16 cellular contexts compared by ENCODE assay signal in the genomic region with DNA sequence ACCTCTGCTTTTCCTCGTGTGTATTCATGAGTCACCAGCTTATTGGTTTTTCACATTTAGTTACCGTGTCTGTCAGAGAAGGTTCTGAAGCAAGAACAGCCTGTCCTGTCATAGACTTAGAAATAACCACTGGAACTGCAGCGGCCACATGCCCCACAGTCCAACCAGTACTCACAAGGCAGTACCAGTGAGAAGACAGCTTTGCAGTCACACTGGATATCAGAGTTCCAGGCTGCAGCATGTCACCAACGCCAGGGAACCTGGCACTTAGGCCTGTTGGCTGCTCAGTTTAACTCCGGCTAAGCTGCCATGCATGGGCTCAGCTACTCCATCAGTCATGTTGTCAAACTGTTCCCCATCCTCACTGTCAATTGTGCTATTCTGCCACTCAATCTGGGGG. TPM values are rescaled to one million over a fixed set of nuclear protein-coding genes. Genes with fewer than 3 reads are reported as not detected.
DNase-seq lines count a peak whose midpoint lies in the region; ATAC-seq and TF ChIP-seq lines count a peak whose summit lies in the region.
"Had no signal": no experiment of that assay in that cellular context is flagged by ENCODE, and none has a peak within 500 bp of the region (broad histone marks: within the 10 kb centered on the region; RNA-seq: fewer than 3 reads in every experiment).

No MANE protein-coding gene starts in this region.

- no peak overlapping the region for H3K4me3 ChIP-seq in choroid plexus epithelial cell (ENCODE audit: low read depth, low read length)
- H3K4me3 ChIP-seq: dorsolateral prefrontal cortex, esophagus muscularis mucosa, neural progenitor cell had no signal

- H3K4me3 Mint-ChIP-seq in activated naive CD4-positive, alpha-beta T cell treated with anti-CD3 and anti-CD28 coated beads for 36 hours = no peak overlapping the region
- H3K4me3 Mint-ChIP-seq in activated naive CD4-positive, alpha-beta T cell treated with anti-CD3 and anti-CD28 coated beads, Interleukin-2, amount 10 ng/mL, durations not matched to agents 7 days and 5 days = no peak overlapping the region
- no peak overlapping the region for H3K4me3 Mint-ChIP-seq in stimulated activated effector memory CD8-positive, alpha-beta T cell treated with anti-CD3 and anti-CD28 coated beads, Interleukin-12 subunit alpha, Interleukin-12 subunit beta, amount 100 ng/mL, for 72 hours
- H3K4me3 Mint-ChIP-seq: brain, neural progenitor cell had no signal

- no peak for DNase-seq in activated naive CD4-positive, alpha-beta T cell treated with anti-CD3 and anti-CD28 coated beads for 36 hours
- DNase-seq in activated naive CD4-positive, alpha-beta T cell treated with anti-CD3 and anti-CD28 coated beads, Interleukin-2, amount 10 ng/mL, durations not matched to agents 7 days and 5 days = no peak
- DNase-seq in MV-4-11 (lab: John Stamatoyannopoulos, UW) = peak; percentile 21
- DNase-seq in choroid plexus epithelial cell (ENCODE audit: low read depth) = peak; percentile 55
- DNase-seq in stimulated activated effector memory CD8-positive, alpha-beta T cell treated with anti-CD3 and anti-CD28 coated beads, Interleukin-12 subunit alpha, Interleukin-12 subunit beta, amount 100 ng/mL, for 72 hours (ENCODE audit: low spot score in 2 of 2) = no peak
- no peak for DNase-seq in GM13977 (ENCODE audit: low spot score)
- DNase-seq: kidney, NCI-H2081, NCI-H69, substantia nigra had no signal

- peaks cover 38% of the 10 kb centered on the region for H3K36me3 Mint-ChIP-seq in activated naive CD4-positive, alpha-beta T cell treated with anti-CD3 and anti-CD28 coated beads for 36 hours (ENCODE audit: low read depth)
- peaks cover 54% of the 10 kb centered on the region for H3K36me3 Mint-ChIP-seq in activated naive CD4-positive, alpha-beta T cell treated with anti-CD3 and anti-CD28 coated beads, Interleukin-2, amount 10 ng/mL, durations not matched to agents 7 days and 5 days
- peaks cover 91% of the 10 kb centered on the region for H3K36me3 Mint-ChIP-seq in stimulated activated effector memory CD8-positive, alpha-beta T cell treated with anti-CD3 and anti-CD28 coated beads, Interleukin-12 subunit alpha, Interleukin-12 subunit beta, amount 100 ng/mL, for 72 hours

- peaks cover 28% of the 10 kb centered on the region for H3K4me1 Mint-ChIP-seq in activated naive CD4-positive, alpha-beta T cell treated with anti-CD3 and anti-CD28 coated beads for 36 hours (ENCODE audit: low read depth)
- no peaks in the 10 kb centered on the region for H3K4me1 Mint-ChIP-seq in activated naive CD4-positive, alpha-beta T cell treated with anti-CD3 and anti-CD28 coated beads, Interleukin-2, amount 10 ng/mL, durations not matched to agents 7 days and 5 days
- H3K4me1 Mint-ChIP-seq in stimulated activated effector memory CD8-positive, alpha-beta T cell treated with anti-CD3 and anti-CD28 coated beads, Interleukin-12 subunit alpha, Interleukin-12 subunit beta, amount 100 ng/mL, for 72 hours = peaks cover 25% of the 10 kb centered on the region
- H3K4me1 Mint-ChIP-seq: neural progenitor cell had no signal

- intact Hi-C loops in activated naive CD4-positive, alpha-beta T cell treated with anti-CD3 and anti-CD28 coated beads for 36 hours (cut with micrococcal nuclease) = no loop called here

- in situ Hi-C loops in GM13977 (cut with MboI; ENCODE audit: low pct_unique_long_range_greater_than_20kb, low sequenced_read_pairs, unreplicated experiment) = no loop called here

- H3K27me3 Mint-ChIP-seq in activated naive CD4-positive, alpha-beta T cell treated with anti-CD3 and anti-CD28 coated beads for 36 hours (ENCODE audit: low read depth) = no peaks in the 10 kb centered on the region
- H3K27me3 Mint-ChIP-seq in activated naive CD4-positive, alpha-beta T cell treated with anti-CD3 and anti-CD28 coated beads, Interleukin-2, amount 10 ng/mL, durations not matched to agents 7 days and 5 days = no peaks in the 10 kb centered on the region
- H3K27me3 Mint-ChIP-seq: brain had no signal

- H3K9me3 Mint-ChIP-seq in activated naive CD4-positive, alpha-beta T cell treated with anti-CD3 and anti-CD28 coated beads for 36 hours = no peaks in the 10 kb centered on the region
- H3K9me3 Mint-ChIP-seq in activated naive CD4-positive, alpha-beta T cell treated with anti-CD3 and anti-CD28 coated beads, Interleukin-2, amount 10 ng/mL, durations not matched to agents 7 days and 5 days = no peaks in the 10 kb centered on the region
- no peaks in the 10 kb centered on the region for H3K9me3 Mint-ChIP-seq in stimulated activated effector memory CD8-positive, alpha-beta T cell treated with anti-CD3 and anti-CD28 coated beads, Interleukin-12 subunit alpha, Interleukin-12 subunit beta, amount 100 ng/mL, for 72 hours
- H3K9me3 Mint-ChIP-seq: brain, neural progenitor cell had no signal

- no peak for TF ChIP-seq CTCF in choroid plexus epithelial cell (conservative IDR thresholded peaks at IDR 0.05; ENCODE audit: low read depth, low read length)
- no peak for TF ChIP-seq CTCF in GM13977 (IDR thresholded peaks at IDR 0.05; ENCODE audit: extremely low read depth, insufficient read depth, missing control alignments)

- CTCF ChIA-PET in activated naive CD4-positive, alpha-beta T cell treated with anti-CD3 and anti-CD28 coated beads for 36 hours (lab: Charles Lee) = interaction anchor here (0.8 to 1.8 kb wide), 3 partner anchors 36 to 97 kb away, joined by 4 to 5 read pairs (median 4); no protein-coding TSS in a partner anchor
- CTCF ChIA-PET in activated naive CD4-positive, alpha-beta T cell treated with anti-CD3 and anti-CD28 coated beads, Interleukin-2, amount 10 ng/mL, durations not matched to agents 7 days and 5 days (lab: Charles Lee) = interaction anchor here (2.4 to 3.8 kb wide), 2 partner anchors 38 to 97 kb away, joined by 8 to 13 read pairs; partner anchors contain the start of gene BCAS4

- peak; percentile 58 for ATAC-seq in stimulated activated effector memory CD8-positive, alpha-beta T cell treated with anti-CD3 and anti-CD28 coated beads, Interleukin-12 subunit alpha, Interleukin-12 subunit beta, amount 100 ng/mL, for 72 hours
- ATAC-seq in HG02970 (IDR thresholded peaks at IDR 0.05; ENCODE audit: low FRiP score, unreplicated experiment) (no peak), HG02798 (IDR thresholded peaks at IDR 0.05; ENCODE audit: poor library complexity, unreplicated experiment) (no peak)

- H3K27ac Mint-ChIP-seq in activated naive CD4-positive, alpha-beta T cell treated with anti-CD3 and anti-CD28 coated beads for 36 hours = peak overlapping the region; percentile 77
- H3K27ac Mint-ChIP-seq in activated naive CD4-positive, alpha-beta T cell treated with anti-CD3 and anti-CD28 coated beads, Interleukin-2, amount 10 ng/mL, durations not matched to agents 7 days and 5 days = no peak overlapping the region
- peak overlapping the region; percentile 72 for H3K27ac Mint-ChIP-seq in stimulated activated effector memory CD8-positive, alpha-beta T cell treated with anti-CD3 and anti-CD28 coated beads, Interleukin-12 subunit alpha, Interleukin-12 subunit beta, amount 100 ng/mL, for 72 hours
- H3K27ac Mint-ChIP-seq: neural progenitor cell had no signal

RNA-seq across cellular contexts. Expression of gene ADNP, which starts 40.1 kb away (rescaled TPM):
- 10 to 100 TPM; 44.8 to 50.8 TPM for total RNA-seq in activated naive CD4-positive, alpha-beta T cell treated with anti-CD3 and anti-CD28 coated beads for 36 hours

Comparison
In these comparisons a context has a peak if more than half of its experiments do, and no peak if none do; other contexts are left out.
1. DNase-seq: peak in MV-4-11 (single experiment) and choroid plexus epithelial cell (single experiment); none in activated naive CD4-positive, alpha-beta T cell treated with anti-CD3 and anti-CD28 coated beads for 36 hours (single experiment), activated naive CD4-positive, alpha-beta T cell treated with anti-CD3 and anti-CD28 coated beads, Interleukin-2, amount 10 ng/mL, durations not matched to agents 7 days and 5 days (single experiment), stimulated activated effector memory CD8-positive, alpha-beta T cell treated with anti-CD3 and anti-CD28 coated beads, Interleukin-12 subunit alpha, Interleukin-12 subunit beta, amount 100 ng/mL, for 72 hours (0 of 2) and GM13977 (single experiment).